30 cellular contexts compared by ENCODE assay signal in genomic region chr11:69614085-69614484, GRCh38.
"Had no signal": no experiment of that assay in that cellular context is flagged by ENCODE, and none has a peak within 500 bp of the region (broad histone marks: within the 10 kb centered on the region; RNA-seq: fewer than 3 reads in every experiment).

No MANE protein-coding gene starts in this region.

- H3K4me3 Mint-ChIP-seq: activated CD4-positive, alpha-beta memory T cell treated with anti-CD3 and anti-CD28 coated beads, Interleukin-2, amount 10 ng/mL, durations not matched to agents 7 days and 5 days; activated CD4-positive, alpha-beta T cell treated with anti-CD3 and anti-CD28 coated beads, Interleukin-2, amount 10 ng/mL, durations not matched to agents 7 days and 5 days; activated naive CD4-positive, alpha-beta T cell treated with anti-CD3 and anti-CD28 coated beads, Interleukin-2, amount 10 ng/mL, durations not matched to agents 7 days and 5 days; activated naive CD8-positive, alpha-beta T cell treated with anti-CD3 and anti-CD28 coated beads, Interleukin-2, amount 10 ng/mL, durations not matched to agents 7 days and 5 days; activated T-cell treated with anti-CD3 and anti-CD28 coated beads, Interleukin-2, amount 50 U/mL, for 24 hours; activated T-cell treated with anti-CD3 and anti-CD28 coated beads, Interleukin-2, amount 50 U/mL, for 72 hours; central memory CD8-positive, alpha-beta T cell; effector memory CD8-positive, alpha-beta T cell had no signal

- H3K4me3 ChIP-seq: esophagus squamous epithelium, gastroesophageal sphincter, heart right ventricle had no signal

- H3K27me3 ChIP-seq: brain microvascular endothelial cell, esophagus squamous epithelium, heart right ventricle had no signal

- H3K27ac ChIP-seq: brain microvascular endothelial cell, epithelial cell of prostate, esophagus squamous epithelium, gastroesophageal sphincter, heart right ventricle had no signal

- H3K4me1 Mint-ChIP-seq: activated CD4-positive, alpha-beta memory T cell treated with anti-CD3 and anti-CD28 coated beads, Interleukin-2, amount 10 ng/mL, durations not matched to agents 7 days and 5 days; activated CD4-positive, alpha-beta T cell treated with anti-CD3 and anti-CD28 coated beads, Interleukin-2, amount 10 ng/mL, durations not matched to agents 7 days and 5 days; activated naive CD4-positive, alpha-beta T cell treated with anti-CD3 and anti-CD28 coated beads, Interleukin-2, amount 10 ng/mL, durations not matched to agents 7 days and 5 days; activated naive CD8-positive, alpha-beta T cell treated with anti-CD3 and anti-CD28 coated beads, Interleukin-2, amount 10 ng/mL, durations not matched to agents 7 days and 5 days; central memory CD8-positive, alpha-beta T cell had no signal

- H3K27me3 Mint-ChIP-seq: activated CD4-positive, alpha-beta T cell treated with anti-CD3 and anti-CD28 coated beads, Interleukin-2, amount 10 ng/mL, durations not matched to agents 7 days and 5 days had no signal

- H3K4me1 ChIP-seq: esophagus squamous epithelium, gastroesophageal sphincter, heart right ventricle had no signal

- H3K9me3 Mint-ChIP-seq: activated CD4-positive, alpha-beta memory T cell treated with anti-CD3 and anti-CD28 coated beads, Interleukin-2, amount 10 ng/mL, durations not matched to agents 7 days and 5 days; activated CD4-positive, alpha-beta T cell treated with anti-CD3 and anti-CD28 coated beads, Interleukin-2, amount 10 ng/mL, durations not matched to agents 7 days and 5 days; activated naive CD4-positive, alpha-beta T cell treated with anti-CD3 and anti-CD28 coated beads, Interleukin-2, amount 10 ng/mL, durations not matched to agents 7 days and 5 days; activated naive CD4-positive, alpha-beta T cell treated with anti-CD3 and anti-CD28 coated beads, Interleukin-2, amount 50 U/mL, for 72 hours; activated naive CD8-positive, alpha-beta T cell treated with anti-CD3 and anti-CD28 coated beads, Interleukin-2, amount 10 ng/mL, durations not matched to agents 7 days and 5 days; activated T-cell treated with anti-CD3 and anti-CD28 coated beads, Interleukin-2, amount 50 U/mL, for 24 hours; activated T-cell treated with anti-CD3 and anti-CD28 coated beads, Interleukin-2, amount 50 U/mL, for 72 hours; central memory CD8-positive, alpha-beta T cell; effector memory CD8-positive, alpha-beta T cell had no signal

- FAIRE-seq: astrocyte, colon, endometrium, endothelial cell of umbilical vein had no signal

- H3K27ac Mint-ChIP-seq: activated CD4-positive, alpha-beta memory T cell treated with anti-CD3 and anti-CD28 coated beads, Interleukin-2, amount 10 ng/mL, durations not matched to agents 7 days and 5 days; activated CD4-positive, alpha-beta T cell treated with anti-CD3 and anti-CD28 coated beads, Interleukin-2, amount 10 ng/mL, durations not matched to agents 7 days and 5 days; activated naive CD4-positive, alpha-beta T cell treated with anti-CD3 and anti-CD28 coated beads, Interleukin-2, amount 10 ng/mL, durations not matched to agents 7 days and 5 days; activated naive CD4-positive, alpha-beta T cell treated with anti-CD3 and anti-CD28 coated beads, Interleukin-2, amount 50 U/mL, for 72 hours; activated naive CD8-positive, alpha-beta T cell treated with anti-CD3 and anti-CD28 coated beads, Interleukin-2, amount 10 ng/mL, durations not matched to agents 7 days and 5 days; activated T-cell treated with anti-CD3 and anti-CD28 coated beads, Interleukin-2, amount 50 U/mL, for 24 hours; activated T-cell treated with anti-CD3 and anti-CD28 coated beads, Interleukin-2, amount 50 U/mL, for 72 hours; effector memory CD8-positive, alpha-beta T cell had no signal

- ATAC-seq: activated naive CD4-positive, alpha-beta T cell treated with anti-CD3 and anti-CD28 coated beads, Interleukin-2, amount 50 U/mL, for 72 hours; activated T-cell treated with anti-CD3 and anti-CD28 coated beads, Interleukin-2, amount 50 U/mL, for 72 hours; effector memory CD8-positive, alpha-beta T cell; gastroesophageal sphincter; heart right ventricle had no signal

- H3K36me3 ChIP-seq: brain microvascular endothelial cell, esophagus squamous epithelium, gastroesophageal sphincter, heart right ventricle had no signal

- DNase-seq: activated CD4-positive, alpha-beta memory T cell treated with anti-CD3 and anti-CD28 coated beads, Interleukin-2, amount 10 ng/mL, durations not matched to agents 7 days and 5 days; activated CD4-positive, alpha-beta T cell treated with anti-CD3 and anti-CD28 coated beads for 1 hour; activated CD4-positive, alpha-beta T cell treated with anti-CD3 and anti-CD28 coated beads for 4 hours; activated CD4-positive, alpha-beta T cell treated with anti-CD3 and anti-CD28 coated beads, Interleukin-2, amount 10 ng/mL, durations not matched to agents 7 days and 5 days; activated CD4-positive, alpha-beta T cell treated with anti-CD3 and anti-CD28 coated beads, Interleukin-2, amount 50 U/mL, for 4 hours; activated CD8-positive, alpha-beta memory T cell treated with anti-CD3 and anti-CD28 coated beads, Interleukin-2, amount 50 U/mL, for 48 hours; activated gamma-delta T cell; activated naive CD4-positive, alpha-beta T cell; activated naive CD4-positive, alpha-beta T cell treated with anti-CD3 and anti-CD28 coated beads, Interleukin-2, amount 10 ng/mL, durations not matched to agents 7 days and 5 days; activated naive CD8-positive, alpha-beta T cell treated with anti-CD3 and anti-CD28 coated beads, Interleukin-2, amount 10 ng/mL, durations not matched to agents 7 days and 5 days; activated T-cell treated with anti-CD3 and anti-CD28 coated beads for 4 hours; activated T-cell treated with anti-CD3 and anti-CD28 coated beads, Interleukin-2, amount 50 U/mL, for 24 hours; activated T-cell treated with anti-CD3 and anti-CD28 coated beads, Interleukin-2, amount 50 U/mL, for 72 hours; brain microvascular endothelial cell; cortex of kidney; dermis blood vessel endothelial cell; effector CD4-positive, alpha-beta T cell; effector memory CD8-positive, alpha-beta T cell; esophagus squamous epithelium; foreskin melanocyte; heart right ventricle; T-helper 2 cell had no signal
